3 cellular contexts compared by ENCODE assay signal in genomic region chr1:169764919-169765318, GRCh38.
TF ChIP-seq lines count a peak whose summit lies in the region.

No MANE protein-coding gene starts in this region.

TF ChIP-seq in A549, 52 proteins besides CTCF, POLR2A, EP300 and RAD21:
- no peak for TF ChIP-seq ZSCAN20 (CRISPR knock-in tag; IDR thresholded peaks at IDR 0.05)
- peak; percentile 48 for TF ChIP-seq MAFK (IDR thresholded peaks at IDR 0.05; ENCODE audit: partially characterized antibody)

TF ChIP-seq in K562, 482 proteins besides CTCF, POLR2A, EP300 and RAD21:
- TF ChIP-seq NFIX (CRISPR knock-in tag; IDR thresholded peaks at IDR 0.05; ENCODE audit: low read depth) (no peak), SP2 (IDR thresholded peaks at IDR 0.05; ENCODE audit: extremely low read depth, low read depth, low read length, poor library complexity, severe bottlenecking) (no peak), ZNF316 (IDR thresholded peaks at IDR 0.05) (peak; percentile 80), RUNX1 (IDR thresholded peaks at IDR 0.05; ENCODE audit: low read depth) (no peak), HNRNPH1 (optimal IDR thresholded peaks at IDR 0.05; ENCODE audit: low read depth, low read length) (no peak), C11orf30 (IDR thresholded peaks at IDR 0.05; ENCODE audit: low read depth) (peak; percentile 24; the same call in 1 of the 2 replicates), MAFG (tag; conservative IDR thresholded peaks at IDR 0.05) (peak; percentile 44; the same call in 1 of the 2 replicates)
TF ChIP-seq in K562: peak in this region for 3.

TF ChIP-seq in liver, 16 proteins besides CTCF, POLR2A, EP300 and RAD21:
- TF ChIP-seq HNF4G (IDR thresholded peaks at IDR 0.05) (no peak), FOXA1 (IDR thresholded peaks at IDR 0.05) (no peak), EGR1 (IDR thresholded peaks at IDR 0.05; ENCODE audit: low read depth in 2 of 2) (no peak), HNF4A (conservative IDR thresholded peaks at IDR 0.05) (no peak), NR2F2 (IDR thresholded peaks at IDR 0.05) (no peak), GABPA (IDR thresholded peaks at IDR 0.05 in 1 of 2, conservative IDR thresholded peaks at IDR 0.05 in 1 of 2) (no peak), REST (IDR thresholded peaks at IDR 0.05) (no peak), SP1 (IDR thresholded peaks at IDR 0.05) (no peak), RXRA (IDR thresholded peaks at IDR 0.05) (no peak), TAF1 (conservative IDR thresholded peaks at IDR 0.05) (no peak)
- TF ChIP-seq, protein P1, sequence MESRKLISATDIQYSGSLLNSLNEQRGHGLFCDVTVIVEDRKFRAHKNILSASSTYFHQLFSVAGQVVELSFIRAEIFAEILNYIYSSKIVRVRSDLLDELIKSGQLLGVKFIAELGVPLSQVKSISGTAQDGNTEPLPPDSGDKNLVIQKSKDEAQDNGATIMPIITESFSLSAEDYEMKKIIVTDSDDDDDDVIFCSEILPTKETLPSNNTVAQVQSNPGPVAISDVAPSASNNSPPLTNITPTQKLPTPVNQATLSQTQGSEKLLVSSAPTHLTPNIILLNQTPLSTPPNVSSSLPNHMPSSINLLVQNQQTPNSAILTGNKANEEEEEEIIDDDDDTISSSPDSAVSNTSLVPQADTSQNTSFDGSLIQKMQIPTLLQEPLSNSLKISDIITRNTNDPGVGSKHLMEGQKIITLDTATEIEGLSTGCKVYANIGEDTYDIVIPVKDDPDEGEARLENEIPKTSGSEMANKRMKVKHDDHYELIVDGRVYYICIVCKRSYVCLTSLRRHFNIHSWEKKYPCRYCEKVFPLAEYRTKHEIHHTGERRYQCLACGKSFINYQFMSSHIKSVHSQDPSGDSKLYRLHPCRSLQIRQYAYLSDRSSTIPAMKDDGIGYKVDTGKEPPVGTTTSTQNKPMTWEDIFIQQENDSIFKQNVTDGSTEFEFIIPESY (IDR thresholded peaks at IDR 0.05): no peak
